In the genomic region with DNA sequence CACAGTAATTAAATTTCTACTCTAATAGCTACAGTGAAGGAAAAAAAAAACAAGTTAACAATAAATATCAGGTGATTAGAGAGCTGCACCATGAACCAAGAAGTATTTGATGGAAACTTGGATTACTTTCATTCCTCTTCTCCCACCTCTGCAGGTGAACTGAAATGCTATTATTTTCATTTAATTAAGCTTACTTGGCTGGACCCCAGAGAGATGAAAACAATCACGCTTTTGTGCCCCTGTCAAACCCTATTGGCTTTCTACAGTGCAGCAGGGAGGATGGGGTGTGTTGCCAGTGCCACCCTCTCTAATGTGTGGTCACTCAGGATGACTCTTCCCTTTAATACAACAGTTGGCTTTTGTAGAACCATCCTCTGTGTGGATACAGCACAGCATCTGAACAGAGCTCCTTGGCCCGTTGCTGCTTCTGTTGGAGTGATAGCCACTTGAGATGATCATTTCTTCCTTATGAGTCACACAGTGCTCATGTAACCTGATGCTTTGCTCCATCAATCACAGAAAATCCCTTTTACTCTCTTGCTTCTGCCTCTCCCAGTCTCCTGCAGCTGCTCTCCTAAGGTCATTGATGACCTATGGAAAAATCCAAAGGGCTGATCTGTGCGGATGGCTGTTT, we compare ENCODE assay signal across 1 cellular context.
TF ChIP-seq lines count a peak whose summit lies in the region.

No MANE protein-coding gene starts in this region.

TF ChIP-seq in HCT116, 20 proteins besides CTCF, POLR2A, EP300 and RAD21 (continued from another document):
- TF ChIP-seq EGR1 (IDR thresholded peaks at IDR 0.05; ENCODE audit: low read depth) = no peak
- TF ChIP-seq ZBTB33 (IDR thresholded peaks at IDR 0.05; ENCODE audit: extremely low read depth, insufficient replicate concordance, low read length) = no peak
- peak; percentile 85 for TF ChIP-seq CBX3 (IDR thresholded peaks at IDR 0.05; ENCODE audit: low read depth)
- TF ChIP-seq FOSL1 (IDR thresholded peaks at IDR 0.05; ENCODE audit: low read depth) = peak; percentile 85
